In genomic region chr7:35747611-35748010, GRCh38 we compare ENCODE assay signal across 33 cellular contexts. TPM values are rescaled to one million over a fixed set of nuclear protein-coding genes. Genes with fewer than 3 reads are reported as not detected.
A peak's percentile ranks its signal among the peaks of the same experiment; 100 is the strongest.
DNase-seq lines count a peak whose midpoint lies in the region; ATAC-seq and TF ChIP-seq lines count a peak whose summit lies in the region.
"Had no signal": no experiment of that assay in that cellular context is flagged by ENCODE, and none has a peak within 500 bp of the region (broad histone marks: within the 10 kb centered on the region; RNA-seq: fewer than 3 reads in every experiment).

No MANE protein-coding gene starts in this region.

- H3K27me3 Mint-ChIP-seq in nephron (ENCODE audit: low read depth): no peaks in the 10 kb centered on the region
- H3K27me3 Mint-ChIP-seq in stimulated activated naive CD8-positive, alpha-beta T cell treated with anti-CD3 and anti-CD28 coated beads, Interleukin-15, amount 100 ng/mL, for 72 hours: no peaks in the 10 kb centered on the region
- H3K27me3 Mint-ChIP-seq: activated CD4-positive, alpha-beta T cell treated with anti-CD3 and anti-CD28 coated beads for 36 hours; activated naive CD4-positive, alpha-beta T cell treated with anti-CD3 and anti-CD28 coated beads, Interleukin-2, amount 50 U/mL, for 24 hours; dendritic cell treated with granulocyte-macrophage colony-stimulating factor and Interleukin-4, amounts not matched to agents 40 ng/mL and 50 ng/mL, for 4 days had no signal

- peak overlapping the region; percentile 68 to 87 (median 85) for H3K27ac Mint-ChIP-seq in nephron
- peak overlapping the region in 1 of 2 donors; percentile 28 for H3K27ac Mint-ChIP-seq in stimulated activated naive CD8-positive, alpha-beta T cell treated with anti-CD3 and anti-CD28 coated beads, Interleukin-15, amount 100 ng/mL, for 72 hours
- H3K27ac Mint-ChIP-seq: activated CD4-positive, alpha-beta T cell treated with anti-CD3 and anti-CD28 coated beads for 36 hours; activated CD8-positive, alpha-beta T cell treated with anti-CD3 and anti-CD28 coated beads for 36 hours; activated naive CD4-positive, alpha-beta T cell treated with anti-CD3 and anti-CD28 coated beads, Interleukin-2, amount 50 U/mL, for 24 hours; activated T-helper 2 cell treated with anti-CD3 and anti-CD28 coated beads, Interferon-gamma antibody, Interleukin-2, Interleukin-4, amounts not matched to agents 10 μg/mL and 5 μg/mL and 100 μg/mL, durations not matched to agents 14 hours and 24 hours and 36 hours; CD4-positive, CD25-positive, alpha-beta regulatory T cell; dendritic cell treated with granulocyte-macrophage colony-stimulating factor and Interleukin-4, amounts not matched to agents 40 ng/mL and 50 ng/mL, for 4 days; nephron progenitor cell had no signal

- intact Hi-C loops in head of caudate nucleus (cut with DNase I): no loop called here

- H3K4me3 Mint-ChIP-seq in nephron: peak overlapping the region in 1 of 3 experiments; percentile 50
- H3K4me3 Mint-ChIP-seq in stimulated activated naive CD8-positive, alpha-beta T cell treated with anti-CD3 and anti-CD28 coated beads, Interleukin-15, amount 100 ng/mL, for 72 hours: no peak overlapping the region
- H3K4me3 Mint-ChIP-seq: activated CD4-positive, alpha-beta T cell treated with anti-CD3 and anti-CD28 coated beads for 36 hours; activated CD8-positive, alpha-beta T cell treated with anti-CD3 and anti-CD28 coated beads for 36 hours; activated naive CD4-positive, alpha-beta T cell treated with anti-CD3 and anti-CD28 coated beads, Interleukin-2, amount 50 U/mL, for 24 hours; CD4-positive, CD25-positive, alpha-beta regulatory T cell; dendritic cell treated with granulocyte-macrophage colony-stimulating factor and Interleukin-4, amounts not matched to agents 40 ng/mL and 50 ng/mL, for 4 days; nephron progenitor cell had no signal

- in situ Hi-C loops in G401 (cut with HindIII; ENCODE audit: low sequenced_read_pairs): no loop called here

- peak overlapping the region; percentile 48 for H3K27ac ChIP-seq in cingulate gyrus (ENCODE audit: low read depth, low read length)
- H3K27ac ChIP-seq: cardiac muscle cell, esophagus muscularis mucosa, Peyer's patch, right atrium auricular region, thoracic aorta, VCaP had no signal

- H3K4me1 Mint-ChIP-seq in nephron: peaks cover 47% of the 10 kb centered on the region
- no peaks in the 10 kb centered on the region for H3K4me1 Mint-ChIP-seq in stimulated activated naive CD8-positive, alpha-beta T cell treated with anti-CD3 and anti-CD28 coated beads, Interleukin-15, amount 100 ng/mL, for 72 hours
- H3K4me1 Mint-ChIP-seq: activated CD4-positive, alpha-beta T cell treated with anti-CD3 and anti-CD28 coated beads for 36 hours; activated naive CD4-positive, alpha-beta T cell treated with anti-CD3 and anti-CD28 coated beads, Interleukin-2, amount 50 U/mL, for 24 hours; CD4-positive, CD25-positive, alpha-beta regulatory T cell had no signal

- H3K36me3 Mint-ChIP-seq in nephron (ENCODE audit: low read depth): no peaks in the 10 kb centered on the region

- DNase-seq in G401 (ENCODE audit: low spot score) (peak; percentile 58), NCI-H69 (lab: John Stamatoyannopoulos, UW) (peak; percentile 17), head of caudate nucleus (no peak), kidney tubule cell (ENCODE audit: low spot score) (no peak)
- DNase-seq in stimulated activated naive CD8-positive, alpha-beta T cell treated with anti-CD3 and anti-CD28 coated beads, Interleukin-15, amount 100 ng/mL, for 72 hours: no peak
- DNase-seq: activated CD4-positive, alpha-beta T cell treated with anti-CD3 and anti-CD28 coated beads for 36 hours; activated CD8-positive, alpha-beta T cell treated with anti-CD3 and anti-CD28 coated beads for 36 hours; AML-193; CD4-positive, CD25-positive, alpha-beta regulatory T cell; H7; Kasumi-1; NCI-H1417 treated with DMSO at 0.1 percent for 48 hours; NCI-H2081 treated with DMSO at 0.1 percent for 48 hours; NCI-H446; NCI-H82; nephron progenitor cell; Peyer's patch; SIG-M5; stimulated activated CD4-positive, alpha-beta T cell treated with anti-CD3 and anti-CD28 coated beads, Interleukin-1b, Interleukin-23, amount 100 ng/mL, for 48 hours; stimulated activated naive CD8-positive, alpha-beta T cell treated with anti-CD3 and anti-CD28 coated beads, Interleukin-15, Interleukin-2, amounts not matched to agents 100 U/mL and 50 U/mL, for 24 hours; T1000; uterus had no signal

- TF ChIP-seq CTCF in nephron (IDR thresholded peaks at IDR 0.05; ENCODE audit: unreplicated experiment in 3 of 3): no peak

- no peak for ATAC-seq in stimulated activated naive CD8-positive, alpha-beta T cell treated with anti-CD3 and anti-CD28 coated beads, Interleukin-15, amount 100 ng/mL, for 72 hours
- ATAC-seq in HG03469 (IDR thresholded peaks at IDR 0.05; ENCODE audit: unreplicated experiment): no peak
- ATAC-seq: activated CD4-positive, alpha-beta T cell treated with anti-CD3 and anti-CD28 coated beads for 36 hours; activated CD8-positive, alpha-beta T cell treated with anti-CD3 and anti-CD28 coated beads for 36 hours; stimulated activated naive CD8-positive, alpha-beta T cell treated with anti-CD3 and anti-CD28 coated beads, Interleukin-15, Interleukin-2, amounts not matched to agents 100 U/mL and 50 U/mL, for 24 hours had no signal

- H3K9me3 Mint-ChIP-seq in nephron: peaks cover 6% of the 10 kb centered on the region
- peaks cover 8 to 13% of the 10 kb centered on the region in 2 donors for H3K9me3 Mint-ChIP-seq in stimulated activated naive CD8-positive, alpha-beta T cell treated with anti-CD3 and anti-CD28 coated beads, Interleukin-15, amount 100 ng/mL, for 72 hours
- H3K9me3 Mint-ChIP-seq: activated naive CD4-positive, alpha-beta T cell treated with anti-CD3 and anti-CD28 coated beads, Interleukin-2, amount 50 U/mL, for 24 hours; activated T-helper 2 cell treated with anti-CD3 and anti-CD28 coated beads, Interferon-gamma antibody, Interleukin-2, Interleukin-4, amounts not matched to agents 10 μg/mL and 5 μg/mL and 100 μg/mL, durations not matched to agents 14 hours and 24 hours and 36 hours; dendritic cell treated with granulocyte-macrophage colony-stimulating factor and Interleukin-4, amounts not matched to agents 40 ng/mL and 50 ng/mL, for 4 days had no signal

RNA-seq across cellular contexts. Expression of gene HERPUD2, which starts 52.7 kb away (rescaled TPM):
- total RNA-seq in G401 (2014; rRNA removed; shearing (Covaris generic)): 29.4 and 30.0 TPM in 2 replicates

RNA-seq across cellular contexts. Expression of gene SEPTIN7, which starts 53.2 kb away (rescaled TPM):
- total RNA-seq in G401 (2014; rRNA removed; shearing (Covaris generic)): 149 and 244 TPM in 2 replicates

Comparison
In these comparisons a context has a peak if more than half of its experiments do, and no peak if none do; other contexts are left out.
1. DNase-seq: peak in G401 (single experiment) and NCI-H69 (single experiment); none in head of caudate nucleus (0 of 42), stimulated activated naive CD8-positive, alpha-beta T cell treated with anti-CD3 and anti-CD28 coated beads, Interleukin-15, amount 100 ng/mL, for 72 hours (0 of 2) and kidney tubule cell (single experiment).